In genomic region chr6:7267071-7267470, GRCh38 we compare ENCODE assay signal across 1 cellular context.
TF ChIP-seq lines count a peak whose summit lies in the region.

No MANE protein-coding gene starts in this region.

TF ChIP-seq in A549, 52 proteins besides CTCF, POLR2A, EP300 and RAD21 (continued from another document):
- no peak for TF ChIP-seq E2F6 (IDR thresholded peaks at IDR 0.05; ENCODE audit: borderline replicate concordance, low read depth)
